8 cellular contexts compared by ENCODE assay signal in the genomic region with DNA sequence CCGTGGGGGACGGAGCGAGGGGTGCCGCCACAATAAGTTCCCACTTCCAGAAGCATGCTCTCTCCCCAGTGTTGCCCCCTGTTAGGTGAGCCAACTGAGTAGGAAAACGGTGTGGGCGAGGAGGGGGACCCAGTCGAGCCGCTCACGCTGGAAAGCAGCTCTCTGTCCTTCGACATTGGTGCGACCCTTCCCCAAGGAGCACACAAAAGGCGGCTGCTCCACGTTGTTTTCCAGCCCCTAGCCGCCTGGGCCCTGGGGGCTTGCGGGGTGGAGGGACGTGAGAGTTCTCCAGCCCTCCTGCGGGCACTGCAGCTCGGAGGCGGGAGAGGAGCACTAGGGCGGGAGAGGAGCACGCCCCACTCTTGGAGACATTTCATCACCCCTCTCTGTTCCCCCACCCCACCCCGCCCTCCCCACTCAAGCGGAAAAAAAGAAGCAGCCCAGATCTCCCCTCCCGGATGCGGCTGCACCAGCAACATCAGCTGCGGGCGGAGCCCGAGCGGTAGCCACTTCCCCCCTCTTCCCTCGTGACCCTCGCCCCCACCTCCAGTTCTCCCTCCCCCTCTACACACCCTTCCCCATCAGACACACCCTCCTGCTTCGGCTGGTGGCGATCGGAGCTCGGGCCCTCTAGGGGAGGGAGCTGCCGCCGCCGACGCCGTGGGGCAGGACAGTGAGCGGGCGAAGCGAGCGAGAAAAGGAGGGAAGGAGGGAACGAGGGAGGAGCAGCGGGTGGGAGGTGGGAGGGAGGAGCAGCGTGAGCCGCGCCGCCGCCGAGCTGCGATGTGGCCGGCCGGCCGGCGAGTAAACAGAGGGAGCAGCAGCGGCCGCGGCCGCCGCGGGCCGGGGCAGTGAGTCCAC. TPM values are rescaled to one million over a fixed set of nuclear protein-coding genes. Genes with fewer than 3 reads are reported as not detected.
DNase-seq lines count a peak whose midpoint lies in the region; ATAC-seq lines count a peak whose summit lies in the region.

A gene (plus strand): TSS at position 755 of the 861 bp plus-strand sequence. CDS start 157 bp downstream, outside the sequence.

- no peaks in the 10 kb centered on the region for H3K9me3 ChIP-seq in KOPT-K1 (ENCODE audit: insufficient read depth, low read length, poor library complexity, severe bottlenecking)
- H3K9me3 ChIP-seq in SK-N-MC (ENCODE audit: low read depth, low read length) = no peaks in the 10 kb centered on the region

- no peaks in the 10 kb centered on the region for H3K36me3 Mint-ChIP-seq in activated naive CD4-positive, alpha-beta T cell treated with anti-CD3 and anti-CD28 coated beads for 36 hours (ENCODE audit: low read depth)

- peak within 1 kb of the TSS; percentile 33 for H3K9ac ChIP-seq in SK-N-MC (ENCODE audit: insufficient read length)

- peak; percentile 54 for ATAC-seq in GM21737 (IDR thresholded peaks at IDR 0.05; ENCODE audit: unreplicated experiment)

- H3K27ac ChIP-seq in KOPT-K1 (ENCODE audit: low read depth, low read length, poor library complexity, severe bottlenecking) = peak within 1 kb of the TSS; percentile 93
- no peak within 1 kb of the TSS for H3K27ac ChIP-seq in SK-N-MC

- peaks cover 17% of the 10 kb centered on the region for H3K4me1 Mint-ChIP-seq in activated naive CD4-positive, alpha-beta T cell treated with anti-CD3 and anti-CD28 coated beads for 36 hours (ENCODE audit: low read depth)

- DNase-seq in Daoy (ENCODE audit: low read depth) (peak; percentile 80), SK-N-MC (ENCODE audit: low read depth, low spot score) (no peak), glomerular visceral epithelial cell (ENCODE audit: extremely low spot score) (peak; percentile 85), occipital lobe (lab: John Stamatoyannopoulos, UW) (peak; percentile 60), superior temporal gyrus (ENCODE audit: extremely low spot score) (peak; percentile 38)
- peak; percentile 86 for DNase-seq in activated naive CD4-positive, alpha-beta T cell treated with anti-CD3 and anti-CD28 coated beads for 36 hours

- peak within 1 kb of the TSS; percentile 97 for H3K4me3 Mint-ChIP-seq in activated naive CD4-positive, alpha-beta T cell treated with anti-CD3 and anti-CD28 coated beads for 36 hours

- peak within 1 kb of the TSS; percentile 96 for H3K27ac Mint-ChIP-seq in activated naive CD4-positive, alpha-beta T cell treated with anti-CD3 and anti-CD28 coated beads for 36 hours

- peak within 1 kb of the TSS; percentile 80 for H3K4me3 ChIP-seq in SK-N-MC

- intact Hi-C loops in activated naive CD4-positive, alpha-beta T cell treated with anti-CD3 and anti-CD28 coated beads for 36 hours (cut with micrococcal nuclease) = loop anchor here (1.0 to 5.0 kb wide), 4 partner anchors 66 to 482 kb away; no protein-coding TSS in a partner anchor

- H3K36me3 ChIP-seq in KOPT-K1 (ENCODE audit: insufficient read depth, low read length) (no peaks in the 10 kb centered on the region), SK-N-MC (ENCODE audit: insufficient read depth, low read length) (no peaks in the 10 kb centered on the region)

- no peaks in the 10 kb centered on the region for H3K9me3 Mint-ChIP-seq in activated naive CD4-positive, alpha-beta T cell treated with anti-CD3 and anti-CD28 coated beads for 36 hours

- no peaks in the 10 kb centered on the region for H3K27me3 Mint-ChIP-seq in activated naive CD4-positive, alpha-beta T cell treated with anti-CD3 and anti-CD28 coated beads for 36 hours (ENCODE audit: low read depth)

- CTCF ChIA-PET in activated naive CD4-positive, alpha-beta T cell treated with anti-CD3 and anti-CD28 coated beads for 36 hours (lab: Charles Lee) = interaction anchor here (0.9 to 2.8 kb wide), 3 partner anchors 37 to 107 kb away, joined by 3 to 13 read pairs (median 3); no protein-coding TSS in a partner anchor

RNA-seq across cellular contexts. Expression of the gene that starts here (rescaled TPM):
- total RNA-seq in Daoy (2014; rRNA removed; shearing (Covaris generic)) = 5.0 and 5.1 TPM in 2 replicates
- total RNA-seq in activated naive CD4-positive, alpha-beta T cell treated with anti-CD3 and anti-CD28 coated beads for 36 hours = 10 to 100 TPM; 32.8 to 34.8 TPM
- total RNA-seq in occipital lobe = 20.6 TPM
